Comparison of ENCODE assay signal across 8 cellular contexts in the genomic region with DNA sequence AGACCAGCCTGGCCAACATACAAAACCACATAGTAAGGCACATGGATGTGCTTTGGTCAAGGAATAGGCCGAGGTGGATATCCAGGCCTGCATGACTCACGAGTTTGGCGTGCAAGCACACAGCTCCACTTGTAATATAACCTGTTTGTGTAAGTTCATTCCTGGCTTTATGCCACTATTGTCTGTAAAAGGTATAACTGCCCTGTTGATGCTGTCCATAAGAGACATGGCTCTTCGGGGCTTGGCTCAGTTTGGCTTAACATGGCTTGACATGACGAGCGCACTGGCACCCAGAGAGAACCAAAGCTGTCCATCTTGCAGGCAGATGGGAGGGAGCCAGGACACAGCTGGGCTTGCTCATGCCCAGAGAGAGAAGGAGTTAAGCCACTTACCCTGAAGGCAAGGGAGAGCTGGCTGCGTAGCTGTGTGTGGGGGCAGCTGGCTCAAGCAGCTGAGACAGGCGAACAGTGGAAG.
A peak's percentile ranks its signal among the peaks of the same experiment; 100 is the strongest.
DNase-seq lines count a peak whose midpoint lies in the region; ATAC-seq, FAIRE-seq and TF ChIP-seq lines count a peak whose summit lies in the region.
"Not testable (repeated sequence)": the region's sequence is repeated elsewhere in the genome, so short reads cannot be mapped to it uniquely, and the experiment has no call there.

No MANE protein-coding gene starts in this region.

- H4K20me1 ChIP-seq in endothelial cell of umbilical vein (replicated peaks; ENCODE audit: control insufficient read depth, extremely low read depth, insufficient read depth, low read length); neural progenitor cell (ENCODE audit: low read depth): not testable (repeated sequence)

- FAIRE-seq in endothelial cell of umbilical vein (lab: Jason Lieb, UNC) = peak; percentile 98

- not testable (repeated sequence) for H3K9ac ChIP-seq in endothelial cell of umbilical vein (replicated peaks; ENCODE audit: extremely low read depth, insufficient read depth, low read length); neural progenitor cell

- DNase-seq in Caki2 (ENCODE audit: low read depth) = peak; percentile 10
- peak; percentile 18 for DNase-seq in HK-2 (ENCODE audit: unreplicated experiment)
- peak; percentile 92 to 96 for DNase-seq in NCI-H524 (lab: John Stamatoyannopoulos, UW)
- peak; percentile 89 for DNase-seq in WERI-Rb-1
- peak; percentile 76 for DNase-seq in endothelial cell of umbilical vein (ENCODE audit: low read depth, low spot score)
- DNase-seq in left ventricle myocardium superior = not testable (repeated sequence)
- peak; percentile 45 for DNase-seq in neural progenitor cell (ENCODE audit: low spot score)
- peak; percentile 10 for DNase-seq in smooth muscle cell of the brain vasculature (ENCODE audit: low read depth, low spot score)

- H3K4me1 Mint-ChIP-seq in neural progenitor cell = not testable (repeated sequence)

- POLR2A ChIA-PET in endothelial cell of umbilical vein (lab: Charles Lee) = not testable (repeated sequence)

- H3K27me3 Mint-ChIP-seq in neural progenitor cell (ENCODE audit: insufficient read depth, low read depth) = not testable (repeated sequence)

- not testable (repeated sequence) for H3K9me1 ChIP-seq in endothelial cell of umbilical vein (replicated peaks; ENCODE audit: control insufficient read depth, extremely low read depth, insufficient read depth, low read length)

- H3K9me3 Mint-ChIP-seq in neural progenitor cell = peaks cover 12% of the 10 kb centered on the region

- TF ChIP-seq CTCF in WERI-Rb-1 (IDR thresholded peaks at IDR 0.05; ENCODE audit: low read depth, low read length); endothelial cell of umbilical vein (IDR thresholded peaks at IDR 0.05; ENCODE audit: extremely low read depth in 1 of 2, insufficient read depth in 1 of 2, low read depth in 1 of 2, low read length in 2 of 2); neural progenitor cell (IDR thresholded peaks at IDR 0.05): not testable (repeated sequence)

- H3K79me2 ChIP-seq in endothelial cell of umbilical vein (ENCODE audit: control insufficient read depth, insufficient read depth, low read length); neural progenitor cell (ENCODE audit: low read depth): not testable (repeated sequence)

- H3K4me1 ChIP-seq in endothelial cell of umbilical vein (ENCODE audit: control insufficient read depth, extremely low read depth, insufficient read depth, low read length); neural progenitor cell: not testable (repeated sequence)

- not testable (repeated sequence) for BruUV-seq in endothelial cell of umbilical vein (replicated peaks; lab: Mats Ljungman, UMichigan)

- ATAC-seq in left ventricle myocardium superior = peak; percentile 45

- not testable (repeated sequence) for H3K9me3 ChIP-seq in WERI-Rb-1 (ENCODE audit: severe bottlenecking); endothelial cell of umbilical vein (replicated peaks; ENCODE audit: control insufficient read depth, insufficient read depth, low read length); neural progenitor cell (ENCODE audit: low read depth)

- not testable (repeated sequence) for TF ChIP-seq POLR2A in endothelial cell of umbilical vein (IDR thresholded peaks at IDR 0.05; ENCODE audit: low read depth, low read length)

- H3K27ac ChIP-seq in WERI-Rb-1 (peak overlapping the region; percentile 32; the same call in 1 of the 2 replicates), endothelial cell of umbilical vein (ENCODE audit: insufficient read depth, low read depth, low read length) (peak overlapping the region; percentile 49)
- H3K27ac ChIP-seq in neural progenitor cell = not testable (repeated sequence)

- H3K4me3 Mint-ChIP-seq in neural progenitor cell = not testable (repeated sequence)

- in situ Hi-C loops in Caki2 (cut with HindIII; ENCODE audit: low pct_unique_long_range_greater_than_20kb, low sequenced_read_pairs) = not testable (repeated sequence)

- H3K36me3 ChIP-seq in WERI-Rb-1; endothelial cell of umbilical vein (ENCODE audit: control insufficient read depth in 2 of 2, extremely low read depth in 1 of 2, insufficient read depth in 2 of 2, low read length in 2 of 2); neural progenitor cell: not testable (repeated sequence)

- not testable (repeated sequence) for H3K4me3 ChIP-seq in WERI-Rb-1 (ENCODE audit: low read depth, low read length); endothelial cell of umbilical vein (replicated peaks in 1 of 3; ENCODE audit: insufficient read depth in 1 of 3, low read depth in 1 of 3, low read length in 3 of 3); neural progenitor cell

- not testable (repeated sequence) for H3K27me3 ChIP-seq in WERI-Rb-1 (ENCODE audit: insufficient read depth, low read depth, severe bottlenecking); endothelial cell of umbilical vein (ENCODE audit: control insufficient read depth in 2 of 2, insufficient read depth in 2 of 2, low read length in 2 of 2); neural progenitor cell

- dilution Hi-C loops in endothelial cell of umbilical vein (cut with MboI; ENCODE audit: extremely low pct_ligation_motif_present, low sequenced_read_pairs) = not testable (repeated sequence)

- H3K36me3 Mint-ChIP-seq in neural progenitor cell = not testable (repeated sequence)

- H3K27ac Mint-ChIP-seq in neural progenitor cell = not testable (repeated sequence)

- not testable (repeated sequence) for H3K4me2 ChIP-seq in endothelial cell of umbilical vein (ENCODE audit: insufficient read depth, low read length); neural progenitor cell

- H2AFZ ChIP-seq in endothelial cell of umbilical vein (ENCODE audit: low read depth, low read length) = peak overlapping the region; percentile 93
- not testable (repeated sequence) for H2AFZ ChIP-seq in neural progenitor cell (replicated peaks)

- intact Hi-C loops in endothelial cell of umbilical vein (cut with micrococcal nuclease); left ventricle myocardium superior (cut with micrococcal nuclease): not testable (repeated sequence)

- CTCF ChIA-PET in endothelial cell of umbilical vein (lab: Charles Lee) = interaction anchor here (0.8 kb wide), 1 partner anchor 8 kb away, joined by 5 read pairs; no protein-coding TSS in a partner anchor

- not testable (repeated sequence) for H3F3A ChIP-seq in neural progenitor cell (ENCODE audit: low read depth)

TF ChIP-seq in endothelial cell of umbilical vein, 7 proteins besides CTCF, POLR2A, EP300 and RAD21:
- TF ChIP-seq FOS (IDR thresholded peaks at IDR 0.05; ENCODE audit: borderline replicate concordance, insufficient read depth, low read length) = peak; percentile 26
TF ChIP-seq in endothelial cell of umbilical vein: peak in this region for 1; not testable (repeated sequence) for 6.
